In the genomic region with DNA sequence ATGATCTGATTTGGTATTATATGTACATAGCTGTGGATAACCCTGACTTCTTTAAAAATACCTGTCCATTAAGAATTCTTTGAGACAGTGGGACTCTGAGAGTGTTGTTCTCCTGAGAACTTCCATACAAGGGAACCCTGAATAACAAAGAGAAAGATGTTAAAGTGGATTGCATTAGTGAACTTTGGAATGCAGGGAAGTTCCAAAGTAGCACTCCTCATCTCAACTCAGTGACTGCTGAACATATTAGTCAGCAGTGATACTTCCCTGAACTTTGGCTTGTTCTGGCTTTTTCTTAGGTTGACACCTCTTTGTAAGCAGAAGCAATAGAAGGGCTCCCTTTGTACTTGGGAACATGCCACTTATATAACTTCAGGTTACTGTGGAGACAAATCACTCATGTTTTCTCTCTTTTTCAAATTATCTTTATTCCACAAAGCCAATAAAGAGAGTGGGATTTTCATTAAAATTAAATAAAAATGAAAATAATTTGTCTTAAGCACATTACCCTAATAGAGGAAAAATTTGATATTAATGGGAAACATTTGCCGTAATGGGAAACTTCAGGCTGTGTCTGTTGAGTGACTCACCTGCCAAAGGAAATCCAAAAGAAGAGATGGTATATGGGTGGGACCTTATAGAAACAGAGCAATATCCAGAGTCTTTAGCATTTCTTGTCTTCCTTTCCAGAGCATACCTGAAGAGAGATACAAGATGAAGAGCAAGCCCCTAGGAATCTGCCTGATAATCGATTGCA, we compare ENCODE assay signal across 9 cellular contexts. TPM values are rescaled to one million over a fixed set of nuclear protein-coding genes. Genes with fewer than 3 reads are reported as not detected.
A peak's percentile ranks its signal among the peaks of the same experiment; 100 is the strongest.
DNase-seq lines count a peak whose midpoint lies in the region; ATAC-seq, FAIRE-seq and TF ChIP-seq lines count a peak whose summit lies in the region.
"Had no signal": no experiment of that assay in that cellular context is flagged by ENCODE, and none has a peak within 500 bp of the region (broad histone marks: within the 10 kb centered on the region; RNA-seq: fewer than 3 reads in every experiment).

No MANE protein-coding gene starts in this region.

- no peaks in the 10 kb centered on the region for H3K36me3 ChIP-seq in smooth muscle cell (ENCODE audit: low read depth)

- H3K9ac ChIP-seq in smooth muscle cell (ENCODE audit: low read depth): peak overlapping the region; percentile 77

- TF ChIP-seq CTCF in smooth muscle cell (IDR thresholded peaks at IDR 0.05; ENCODE audit: borderline replicate concordance, insufficient read depth, poor library complexity, severe bottlenecking): no peak

- no peaks in the 10 kb centered on the region for H3K27me3 ChIP-seq in smooth muscle cell (ENCODE audit: low read depth)

- H3K79me2 ChIP-seq in smooth muscle cell (ENCODE audit: low read depth): no peaks in the 10 kb centered on the region

- H3K4me1 ChIP-seq in smooth muscle cell (ENCODE audit: low read depth): peaks cover 14% of the 10 kb centered on the region

- DNase-seq in HTR-8/SVneo (ENCODE audit: insufficient read length, low spot score) (peak; percentile 45), iris pigment epithelial cell (ENCODE audit: low read depth) (peak; percentile 97), smooth muscle cell (lab: John Stamatoyannopoulos, UW; ENCODE audit: unreplicated experiment) (no peak), SK-N-DZ (ENCODE audit: low spot score) (no peak), NCI-H524 treated with DMSO at 0.1 percent for 48 hours (lab: John Stamatoyannopoulos, UW) (no peak)
- no peak for DNase-seq in activated effector memory CD4-positive, alpha-beta T cell treated with anti-CD3 and anti-CD28 coated beads, Interleukin-2, amount 50 U/mL, for 16 hours

- peak overlapping the region; percentile 36 for H3K4me2 ChIP-seq in smooth muscle cell

- H3F3A ChIP-seq in smooth muscle cell (ENCODE audit: low read depth): peaks cover 14% of the 10 kb centered on the region

- no peaks in the 10 kb centered on the region for H4K20me1 ChIP-seq in smooth muscle cell (ENCODE audit: low read depth)

- WGBS in smooth muscle cell (ENCODE audit: low lambda C conversion rate): 92% methylated on average over 2 of the region's 2 CpGs

- H3K4me3 ChIP-seq in smooth muscle cell: no peak overlapping the region

- no peak for FAIRE-seq in HTR-8/SVneo (lab: Jason Lieb, UNC)
- FAIRE-seq: TTC549 had no signal

- no peaks in the 10 kb centered on the region for H3K9me3 ChIP-seq in smooth muscle cell (replicated peaks; ENCODE audit: low read depth)

- H3K27ac ChIP-seq in angular gyrus (ENCODE audit: low read depth, low read length) (peak overlapping the region; percentile 15), smooth muscle cell (ENCODE audit: low read depth) (peak overlapping the region; percentile 96)

- ATAC-seq in GM18517 (IDR thresholded peaks at IDR 0.05; ENCODE audit: unreplicated experiment): no peak

- no peak overlapping the region for H2AFZ ChIP-seq in smooth muscle cell (ENCODE audit: low read depth)

RNA-seq across cellular contexts. Expression of gene CFLAR, which starts 33.3 kb away (rescaled TPM):
- total RNA-seq in smooth muscle cell: 27.1 and 42.5 TPM in 2 replicates
- polyA plus RNA-seq in smooth muscle cell: 16.0 and 24.0 TPM in 2 replicates
- polyA plus RNA-seq in SK-N-DZ (2014; cell fraction: cytosol; rRNA removed): 0.43 and 2.4 TPM in 2 replicates
- 0.53 and 2.4 TPM in 2 replicates for polyA plus RNA-seq in SK-N-DZ (2014; cell fraction: nucleus; rRNA removed)

RNA-seq across cellular contexts. Expression of gene CASP10, which starts 33.7 kb away (rescaled TPM):
- 0.36 and 0.90 TPM in 2 replicates for total RNA-seq in smooth muscle cell
- polyA plus RNA-seq in smooth muscle cell: 0.86 and 1.1 TPM in 2 replicates
- polyA plus RNA-seq in SK-N-DZ (2014; cell fraction: cytosol; rRNA removed): not detected in 2 replicates
- not detected in 2 replicates for polyA plus RNA-seq in SK-N-DZ (2014; cell fraction: nucleus; rRNA removed)

Comparison
In these comparisons a context has a peak if more than half of its experiments do, and no peak if none do; other contexts are left out.
1. DNase-seq: peak in HTR-8/SVneo (single experiment) and iris pigment epithelial cell (single experiment); none in smooth muscle cell (single experiment), SK-N-DZ (single experiment), NCI-H524 treated with DMSO at 0.1 percent for 48 hours (single experiment) and activated effector memory CD4-positive, alpha-beta T cell treated with anti-CD3 and anti-CD28 coated beads, Interleukin-2, amount 50 U/mL, for 16 hours (single experiment).